ENCODE assay signal across 24 cellular contexts in genomic region chr13:92259523-92259922, GRCh38.
"Had no signal": no experiment of that assay in that cellular context is flagged by ENCODE, and none has a peak within 500 bp of the region (broad histone marks: within the 10 kb centered on the region; RNA-seq: fewer than 3 reads in every experiment).

No MANE protein-coding gene starts in this region.

- DNase-seq: activated CD4-positive, alpha-beta T cell treated with anti-CD3 and anti-CD28 coated beads, Interleukin-2, amount 50 U/mL, for 1 hour; activated CD8-positive, alpha-beta T cell treated with anti-CD3 and anti-CD28 coated beads for 36 hours; activated naive CD8-positive, alpha-beta T cell treated with anti-CD3 and anti-CD28 coated beads, Interleukin-2, amount 50 U/mL, for 24 hours; activated T-cell treated with anti-CD3 and anti-CD28 coated beads, Interleukin-2, amount 50 U/mL, for 4 hours; amygdala; dermis blood vessel endothelial cell; effector CD8-positive, alpha-beta T cell; erythroblast; head of caudate nucleus; hippocampal formation; left colon; midbrain; naive thymus-derived CD4-positive, alpha-beta T cell; stimulated activated CD4-positive, alpha-beta T cell treated with anti-CD3 and anti-CD28 coated beads, Interleukin-15, amount 100 ng/mL, for 24 hours; stimulated activated CD4-positive, alpha-beta T cell treated with anti-CD3 and anti-CD28 coated beads, Interleukin-2, amount 100 ng/mL, for 24 hours; stimulated activated naive B cell treated with anti-CD40 and anti-IgM and Interleukin-4, amounts not matched to agents 10 μg/mL and 1 μg/mL and 100 μg/mL, for 72 hours; stomach; T-helper 17 cell; T1000; thyroid gland; upper lobe of right lung had no signal

- H3K9me3 Mint-ChIP-seq: activated CD8-positive, alpha-beta T cell treated with anti-CD3 and anti-CD28 coated beads for 36 hours; activated naive CD8-positive, alpha-beta T cell treated with anti-CD3 and anti-CD28 coated beads, Interleukin-2, amount 50 U/mL, for 24 hours had no signal

- H3K27me3 ChIP-seq: right atrium auricular region, stomach, thyroid gland, upper lobe of right lung had no signal

- H3K36me3 Mint-ChIP-seq: activated naive CD4-positive, alpha-beta T cell treated with anti-CD3 and anti-CD28 coated beads, Interleukin-2, amount 50 U/mL, for 24 hours; naive thymus-derived CD4-positive, alpha-beta T cell; stimulated activated naive B cell treated with anti-CD40 and anti-IgM and Interleukin-4, amounts not matched to agents 10 μg/mL and 1 μg/mL and 100 μg/mL, for 72 hours had no signal

- ATAC-seq: activated CD8-positive, alpha-beta T cell treated with anti-CD3 and anti-CD28 coated beads for 36 hours; activated naive CD8-positive, alpha-beta T cell treated with anti-CD3 and anti-CD28 coated beads, Interleukin-2, amount 50 U/mL, for 24 hours; activated T-cell treated with anti-CD3 and anti-CD28 coated beads, Interleukin-2, amount 50 U/mL, for 4 hours; left colon; naive thymus-derived CD4-positive, alpha-beta T cell; stimulated activated naive B cell treated with anti-CD40 and anti-IgM and Interleukin-4, amounts not matched to agents 10 μg/mL and 1 μg/mL and 100 μg/mL, for 72 hours; T-helper 17 cell; upper lobe of right lung had no signal

- H3K4me3 Mint-ChIP-seq: activated CD8-positive, alpha-beta T cell treated with anti-CD3 and anti-CD28 coated beads for 36 hours; activated naive CD4-positive, alpha-beta T cell treated with anti-CD3 and anti-CD28 coated beads, Interleukin-2, amount 50 U/mL, for 24 hours; activated naive CD8-positive, alpha-beta T cell treated with anti-CD3 and anti-CD28 coated beads, Interleukin-2, amount 50 U/mL, for 24 hours; activated T-cell treated with anti-CD3 and anti-CD28 coated beads, Interleukin-2, amount 50 U/mL, for 4 hours; naive thymus-derived CD4-positive, alpha-beta T cell; stimulated activated naive B cell treated with anti-CD40 and anti-IgM and Interleukin-4, amounts not matched to agents 10 μg/mL and 1 μg/mL and 100 μg/mL, for 72 hours; T-helper 17 cell had no signal

- H3K4me3 ChIP-seq: right atrium auricular region, stomach, thyroid gland, upper lobe of right lung had no signal

- H3K27me3 Mint-ChIP-seq: activated CD8-positive, alpha-beta T cell treated with anti-CD3 and anti-CD28 coated beads for 36 hours; activated naive CD4-positive, alpha-beta T cell treated with anti-CD3 and anti-CD28 coated beads, Interleukin-2, amount 50 U/mL, for 24 hours; activated naive CD8-positive, alpha-beta T cell treated with anti-CD3 and anti-CD28 coated beads, Interleukin-2, amount 50 U/mL, for 24 hours; stimulated activated naive B cell treated with anti-CD40 and anti-IgM and Interleukin-4, amounts not matched to agents 10 μg/mL and 1 μg/mL and 100 μg/mL, for 72 hours; T-helper 17 cell had no signal

- H3K4me1 Mint-ChIP-seq: activated naive CD4-positive, alpha-beta T cell treated with anti-CD3 and anti-CD28 coated beads, Interleukin-2, amount 50 U/mL, for 24 hours; activated naive CD8-positive, alpha-beta T cell treated with anti-CD3 and anti-CD28 coated beads, Interleukin-2, amount 50 U/mL, for 24 hours; naive thymus-derived CD4-positive, alpha-beta T cell; stimulated activated naive B cell treated with anti-CD40 and anti-IgM and Interleukin-4, amounts not matched to agents 10 μg/mL and 1 μg/mL and 100 μg/mL, for 72 hours; T-helper 17 cell had no signal

- H3K27ac Mint-ChIP-seq: activated CD8-positive, alpha-beta T cell treated with anti-CD3 and anti-CD28 coated beads for 36 hours; activated naive CD4-positive, alpha-beta T cell treated with anti-CD3 and anti-CD28 coated beads, Interleukin-2, amount 50 U/mL, for 24 hours; activated naive CD8-positive, alpha-beta T cell treated with anti-CD3 and anti-CD28 coated beads, Interleukin-2, amount 50 U/mL, for 24 hours; activated T-helper 2 cell treated with anti-CD3 and anti-CD28 coated beads, Interferon-gamma antibody, Interleukin-2, Interleukin-4, amounts not matched to agents 10 μg/mL and 5 μg/mL and 100 μg/mL, durations not matched to agents 14 hours and 24 hours and 36 hours; naive thymus-derived CD4-positive, alpha-beta T cell; stimulated activated naive B cell treated with anti-CD40 and anti-IgM and Interleukin-4, amounts not matched to agents 10 μg/mL and 1 μg/mL and 100 μg/mL, for 72 hours; T-helper 17 cell had no signal

- H3K27ac ChIP-seq: right atrium auricular region, stomach, thyroid gland, upper lobe of right lung had no signal
